In the genomic region with DNA sequence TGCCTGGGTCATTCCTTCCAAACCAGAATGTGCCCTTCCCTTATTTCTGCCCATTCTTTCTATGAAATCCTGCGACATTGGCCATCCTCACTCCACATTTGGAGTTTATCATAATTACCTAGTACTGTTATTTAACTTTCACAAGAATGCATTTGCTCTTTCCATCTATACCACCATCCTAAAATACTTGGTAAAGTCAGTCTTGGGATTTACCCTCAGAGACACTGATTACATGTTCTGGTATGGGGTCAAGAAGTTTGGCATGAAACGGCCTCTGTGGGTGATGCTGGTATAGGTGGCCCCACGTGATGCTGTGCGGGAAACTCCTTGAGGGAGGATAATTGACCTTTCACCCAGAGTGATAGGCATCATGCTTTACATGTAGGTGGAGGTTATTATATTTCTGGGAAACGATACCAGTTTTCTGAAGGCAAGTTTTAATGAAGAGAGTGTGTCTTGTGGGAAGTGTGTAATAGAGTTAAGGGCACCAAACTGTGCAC, we compare ENCODE assay signal across 29 cellular contexts.
"Had no signal": no experiment of that assay in that cellular context is flagged by ENCODE, and none has a peak within 500 bp of the region (broad histone marks: within the 10 kb centered on the region; RNA-seq: fewer than 3 reads in every experiment).

No MANE protein-coding gene starts in this region.

- ATAC-seq: heart right ventricle; left colon; left lung; lower lobe of right lung; naive thymus-derived CD8-positive, alpha-beta T cell; right cardiac atrium; stimulated activated memory B cell treated with anti-CD40 and anti-IgM and Interleukin-4, amounts not matched to agents 10 μg/mL and 1 μg/mL and 100 μg/mL, for 72 hours; stimulated activated naive CD8-positive, alpha-beta T cell treated with anti-CD3 and anti-CD28 coated beads, Interleukin-15, amount 100 ng/mL, for 72 hours had no signal

- H3K4me1 Mint-ChIP-seq: naive thymus-derived CD8-positive, alpha-beta T cell; stimulated activated memory B cell treated with anti-CD40 and anti-IgM and Interleukin-4, amounts not matched to agents 10 μg/mL and 1 μg/mL and 100 μg/mL, for 72 hours; stimulated activated naive CD8-positive, alpha-beta T cell treated with anti-CD3 and anti-CD28 coated beads, Interleukin-15, amount 100 ng/mL, for 72 hours had no signal

- H3K4me3 Mint-ChIP-seq: naive thymus-derived CD8-positive, alpha-beta T cell; nephron; neural progenitor cell; stimulated activated memory B cell treated with anti-CD40 and anti-IgM and Interleukin-4, amounts not matched to agents 10 μg/mL and 1 μg/mL and 100 μg/mL, for 72 hours; stimulated activated naive CD8-positive, alpha-beta T cell treated with anti-CD3 and anti-CD28 coated beads, Interleukin-15, amount 100 ng/mL, for 72 hours; type B pancreatic cell had no signal

- H3K27ac Mint-ChIP-seq: naive thymus-derived CD8-positive, alpha-beta T cell; nephron; neural progenitor cell; stimulated activated memory B cell treated with anti-CD40 and anti-IgM and Interleukin-4, amounts not matched to agents 10 μg/mL and 1 μg/mL and 100 μg/mL, for 72 hours; stimulated activated naive CD8-positive, alpha-beta T cell treated with anti-CD3 and anti-CD28 coated beads, Interleukin-15, amount 100 ng/mL, for 72 hours; type B pancreatic cell had no signal

- H3K27me3 Mint-ChIP-seq: stimulated activated memory B cell treated with anti-CD40 and anti-IgM and Interleukin-4, amounts not matched to agents 10 μg/mL and 1 μg/mL and 100 μg/mL, for 72 hours; type B pancreatic cell had no signal

- H3K36me3 Mint-ChIP-seq: naive thymus-derived CD8-positive, alpha-beta T cell; stimulated activated memory B cell treated with anti-CD40 and anti-IgM and Interleukin-4, amounts not matched to agents 10 μg/mL and 1 μg/mL and 100 μg/mL, for 72 hours had no signal

- DNase-seq: heart right ventricle; kidney glomerular epithelial cell; left colon; left lung; lower lobe of right lung; mammary epithelial cell; mesenchymal stem cell; naive thymus-derived CD8-positive, alpha-beta T cell; occipital lobe; ovary; retina; right cardiac atrium; sigmoid colon; small intestine; spleen; stimulated activated CD4-positive, alpha-beta T cell treated with anti-CD3 and anti-CD28 coated beads, Interleukin-4, amount 100 ng/mL, for 4 hours; stimulated activated CD8-positive, alpha-beta memory T cell treated with anti-CD3 and anti-CD28 coated beads, Interleukin-4, amount 100 ng/mL, for 48 hours; stimulated activated naive CD4-positive, alpha-beta T cell treated with Interleukin-2 at 50 U/mL for 16 hours; stimulated activated naive CD8-positive, alpha-beta T cell treated with anti-CD3 and anti-CD28 coated beads, Interleukin-15, amount 100 ng/mL, for 72 hours; tibial artery; uterus had no signal

- H3K27ac ChIP-seq: heart right ventricle, hepatocyte, left lung, lower lobe of right lung, neural progenitor cell, neutrophil, ovary, prostate gland, sigmoid colon, spleen, thoracic aorta, tibial artery, uterus had no signal

- H3K9me3 Mint-ChIP-seq: nephron; stimulated activated memory B cell treated with anti-CD40 and anti-IgM and Interleukin-4, amounts not matched to agents 10 μg/mL and 1 μg/mL and 100 μg/mL, for 72 hours; stimulated activated naive CD8-positive, alpha-beta T cell treated with anti-CD3 and anti-CD28 coated beads, Interleukin-15, amount 100 ng/mL, for 72 hours had no signal

- H3K27me3 ChIP-seq: heart right ventricle, hepatocyte, left lung, neural progenitor cell, neutrophil, ovary, sigmoid colon, spleen, tibial artery, uterus had no signal
